ENCODE assay signal across 1 cellular context in genomic region chr9:99181206-99181605, GRCh38.
TF ChIP-seq lines count a peak whose summit lies in the region.

No MANE protein-coding gene starts in this region.

TF ChIP-seq in GM12878, 131 proteins besides CTCF, POLR2A, EP300 and RAD21:
- TF ChIP-seq SRF (IDR thresholded peaks at IDR 0.05; ENCODE audit: low read depth in 2 of 2, low read length in 2 of 2): no peak
- peak; percentile 63; the same call in 1 of the 2 replicates for TF ChIP-seq MAX (IDR thresholded peaks at IDR 0.05; ENCODE audit: low read depth, low read length)
- no peak for TF ChIP-seq RUNX3 (IDR thresholded peaks at IDR 0.05; ENCODE audit: low read length)
TF ChIP-seq in GM12878: peak in this region for 1.
